Comparison of ENCODE assay signal across 8 cellular contexts in genomic region chr18:13548944-13549878, GRCh38.
DNase-seq lines count a peak whose midpoint lies in the region; ATAC-seq and TF ChIP-seq lines count a peak whose summit lies in the region.

No MANE protein-coding gene starts in this region.

- intact Hi-C loops in vagina (cut with DNase I), result loop anchor here (10.0 kb wide), 1 partner anchor 66 kb away; no protein-coding TSS in a partner anchor

- no peak for TF ChIP-seq CTCF in vagina (IDR thresholded peaks at IDR 0.05)

- DNase-seq in activated CD8-positive, alpha-beta memory T cell treated with anti-CD3 and anti-CD28 coated beads, Interleukin-2, amount 10 ng/mL, durations not matched to agents 7 days and 5 days, result peak; percentile 8
- no peak for DNase-seq in activated CD8-positive, alpha-beta memory T cell treated with anti-CD3 and anti-CD28 coated beads, Interleukin-2, amount 50 U/mL, for 48 hours
- peak; percentile 23 for DNase-seq in fibroblast of gingiva (ENCODE audit: low read depth)
- DNase-seq in vagina (ENCODE audit: extremely low spot score in 2 of 2), result peak; percentile 49 to 72
- DNase-seq in A172 (ENCODE audit: low spot score), result no peak
- no peak for DNase-seq in middle frontal gyrus (ENCODE audit: extremely low spot score, low spot score)
- no peak for DNase-seq in DMS 273 treated with DMSO at 0.1 percent for 48 hours (lab: John Stamatoyannopoulos, UW)

- H3K4me3 ChIP-seq in vagina, result no peak overlapping the region

- no peaks in the 10 kb centered on the region for H3K4me1 Mint-ChIP-seq in activated CD8-positive, alpha-beta memory T cell treated with anti-CD3 and anti-CD28 coated beads, Interleukin-2, amount 10 ng/mL, durations not matched to agents 7 days and 5 days

- no peaks in the 10 kb centered on the region for H3K36me3 ChIP-seq in vagina

- H3K27ac Mint-ChIP-seq in activated CD8-positive, alpha-beta memory T cell treated with anti-CD3 and anti-CD28 coated beads, Interleukin-2, amount 10 ng/mL, durations not matched to agents 7 days and 5 days, result no peak overlapping the region

- no peaks in the 10 kb centered on the region for H3K27me3 Mint-ChIP-seq in activated CD8-positive, alpha-beta memory T cell treated with anti-CD3 and anti-CD28 coated beads, Interleukin-2, amount 10 ng/mL, durations not matched to agents 7 days and 5 days

- H3K9me3 ChIP-seq in vagina, result no peaks in the 10 kb centered on the region

- no peak for TF ChIP-seq POLR2A in vagina (IDR thresholded peaks at IDR 0.05)

- no peaks in the 10 kb centered on the region for H3K36me3 Mint-ChIP-seq in activated CD8-positive, alpha-beta memory T cell treated with anti-CD3 and anti-CD28 coated beads, Interleukin-2, amount 10 ng/mL, durations not matched to agents 7 days and 5 days

- no peaks in the 10 kb centered on the region for H3K9me3 Mint-ChIP-seq in activated CD8-positive, alpha-beta memory T cell treated with anti-CD3 and anti-CD28 coated beads, Interleukin-2, amount 10 ng/mL, durations not matched to agents 7 days and 5 days (ENCODE audit: low read depth)

- peaks cover 24% of the 10 kb centered on the region for H3K4me1 ChIP-seq in vagina

- H3K4me3 Mint-ChIP-seq in activated CD8-positive, alpha-beta memory T cell treated with anti-CD3 and anti-CD28 coated beads, Interleukin-2, amount 10 ng/mL, durations not matched to agents 7 days and 5 days, result no peak overlapping the region

- H3K27me3 ChIP-seq in vagina, result no peaks in the 10 kb centered on the region

- CTCF ChIA-PET in activated CD8-positive, alpha-beta memory T cell treated with anti-CD3 and anti-CD28 coated beads, Interleukin-2, amount 10 ng/mL, durations not matched to agents 7 days and 5 days (lab: Charles Lee), result interaction anchor here (1.2 to 1.3 kb wide), 4 partner anchors 8 to 29 kb away, joined by 3 to 4 read pairs (median 4); no protein-coding TSS in a partner anchor

- peak overlapping the region; percentile 3 for H3K27ac ChIP-seq in vagina

- ATAC-seq in activated CD8-positive, alpha-beta memory T cell treated with anti-CD3 and anti-CD28 coated beads, Interleukin-2, amount 10 ng/mL, durations not matched to agents 7 days and 5 days, result no peak
- peak; percentile 67 for ATAC-seq in HG03442 (IDR thresholded peaks at IDR 0.05; ENCODE audit: unreplicated experiment)

Comparison
In these comparisons a context has a peak if more than half of its experiments do, and no peak if none do; other contexts are left out.
1. DNase-seq: peak in activated CD8-positive, alpha-beta memory T cell treated with anti-CD3 and anti-CD28 coated beads, Interleukin-2, amount 10 ng/mL, durations not matched to agents 7 days and 5 days (single experiment), fibroblast of gingiva (single experiment) and vagina (2 of 2); none in activated CD8-positive, alpha-beta memory T cell treated with anti-CD3 and anti-CD28 coated beads, Interleukin-2, amount 50 U/mL, for 48 hours (single experiment), A172 (single experiment), middle frontal gyrus (single experiment) and DMS 273 treated with DMSO at 0.1 percent for 48 hours (single experiment).